Comparison of ENCODE assay signal across 8 cellular contexts in the genomic region with DNA sequence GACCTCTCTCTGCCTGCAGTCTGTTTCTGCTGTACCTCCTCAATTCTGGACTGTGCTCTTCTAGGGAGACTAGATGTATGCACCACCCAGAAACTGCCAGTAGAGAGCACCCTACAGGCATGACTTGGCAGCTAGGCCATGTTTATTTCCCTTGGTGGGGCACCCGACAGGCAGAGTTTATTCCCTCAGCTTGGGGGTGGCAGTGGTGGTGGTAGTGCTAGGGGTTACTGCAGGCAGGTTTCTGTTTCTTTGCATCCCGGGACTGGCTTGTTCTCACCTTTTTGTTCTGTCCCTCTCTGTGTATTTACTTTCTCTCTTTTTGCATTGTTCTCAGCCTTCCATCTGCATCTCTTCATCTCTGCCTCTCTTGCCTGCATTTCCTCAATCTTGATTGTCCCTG.
A peak's percentile ranks its signal among the peaks of the same experiment; 100 is the strongest.
DNase-seq lines count a peak whose midpoint lies in the region; ATAC-seq and TF ChIP-seq lines count a peak whose summit lies in the region.

No MANE protein-coding gene starts in this region.

- peak overlapping the region; percentile 23 to 58 for H3K9ac ChIP-seq in stomach smooth muscle (ENCODE audit: low read length in 2 of 2)

- H3K27me3 ChIP-seq in stomach smooth muscle (ENCODE audit: control insufficient read depth in 1 of 2, insufficient read depth in 2 of 2, low read length in 2 of 2), result no peaks in the 10 kb centered on the region

- peaks cover 17% of the 10 kb centered on the region for H3K4me1 ChIP-seq in stomach smooth muscle (ENCODE audit: control insufficient read depth, insufficient read depth, low read length)

- H3K36me3 ChIP-seq in stomach smooth muscle (ENCODE audit: control insufficient read depth in 2 of 2, insufficient read depth in 2 of 2, low read length in 2 of 2), result peaks cover 9 to 38% of the 10 kb centered on the region in 2 donors

- TF ChIP-seq CTCF in HFF-Myc (IDR thresholded peaks at IDR 0.05; ENCODE audit: low read depth, low read length, missing control alignments), result peak; percentile 79

- H3K27ac ChIP-seq in stomach smooth muscle (ENCODE audit: low read length), result peak overlapping the region; percentile 62

- ATAC-seq in GM21381 (IDR thresholded peaks at IDR 0.05; ENCODE audit: unreplicated experiment), result no peak

- H3K9me3 ChIP-seq in stomach smooth muscle (ENCODE audit: control insufficient read depth in 2 of 2, low read length in 2 of 2), result no peaks in the 10 kb centered on the region

- peak; percentile 70 for DNase-seq in DMS114 treated with DMSO at 0.1 percent for 48 hours (lab: John Stamatoyannopoulos, UW; ENCODE audit: unreplicated experiment)
- DNase-seq in HFF-Myc (ENCODE audit: extremely low read depth, low read depth), result peak; percentile 36
- peak; percentile 44 for DNase-seq in NOMO-1 treated with dmso at 0.1 percent for 144 hours (lab: John Stamatoyannopoulos, UW; ENCODE audit: unreplicated experiment)
- peak; percentile 66 for DNase-seq in activated CD8-positive, alpha-beta memory T cell treated with anti-CD3 and anti-CD28 coated beads, Interleukin-2, amount 50 U/mL, for 48 hours
- peak; percentile 81 for DNase-seq in epidermal melanocyte (ENCODE audit: insufficient read length, low spot score)
- peak; percentile 67 for DNase-seq in midbrain (lab: John Stamatoyannopoulos, UW)

- no peak overlapping the region for H3K4me3 ChIP-seq in HFF-Myc (replicated peaks; ENCODE audit: low read depth, low read length)
- peak overlapping the region; percentile 35 to 37 for H3K4me3 ChIP-seq in stomach smooth muscle (ENCODE audit: low read length in 2 of 2)
